Comparison of ENCODE assay signal across 13 cellular contexts in genomic region chr7:6653101-6653995, GRCh38.
"Had no signal": no experiment of that assay in that cellular context is flagged by ENCODE, and none has a peak within 500 bp of the region (broad histone marks: within the 10 kb centered on the region; RNA-seq: fewer than 3 reads in every experiment).

No MANE protein-coding gene starts in this region.

- H3K4me2 ChIP-seq: hepatocyte, smooth muscle cell had no signal

- H3K27me3 ChIP-seq: breast epithelium, hepatocyte had no signal

- ATAC-seq: lower lobe of right lung; right cardiac atrium; stimulated activated effector memory CD8-positive, alpha-beta T cell treated with anti-CD3 and anti-CD28 coated beads, Interleukin-12 subunit alpha, Interleukin-12 subunit beta, amount 100 ng/mL, for 72 hours had no signal

- H3K4me3 ChIP-seq: breast epithelium, hepatocyte, lower lobe of right lung, smooth muscle cell had no signal

- H3K79me2 ChIP-seq: hepatocyte had no signal

- DNase-seq: activated CD4-positive, alpha-beta T cell treated with anti-CD3 and anti-CD28 coated beads for 48 hours; activated gamma-delta T cell; anterior cingulate cortex; erythroblast; lower lobe of right lung; naive B cell; SW 1271; T-helper 9 cell had no signal

- H3K27ac ChIP-seq: breast epithelium, hepatocyte, lower lobe of right lung had no signal

- H2AFZ ChIP-seq: hepatocyte had no signal

- H3K4me1 ChIP-seq: breast epithelium, lower lobe of right lung had no signal
